ENCODE assay signal across 8 cellular contexts in genomic region chr21:44455524-44456206, GRCh38. TPM values are rescaled to one million over a fixed set of nuclear protein-coding genes. Genes with fewer than 3 reads are reported as not detected.
DNase-seq lines count a peak whose midpoint lies in the region; ATAC-seq and TF ChIP-seq lines count a peak whose summit lies in the region.

No MANE protein-coding gene starts in this region.

- H3K36me3 ChIP-seq in parathyroid adenoma (ENCODE audit: control insufficient read depth, insufficient read depth, low read length) = no peaks in the 10 kb centered on the region

- H3K36me3 Mint-ChIP-seq in activated CD4-positive, alpha-beta T cell treated with anti-CD3 and anti-CD28 coated beads for 36 hours (ENCODE audit: low read depth) = no peaks in the 10 kb centered on the region

- H3K27me3 ChIP-seq in parathyroid adenoma (ENCODE audit: control insufficient read depth, insufficient read depth, low read length) = no peaks in the 10 kb centered on the region

- no peaks in the 10 kb centered on the region for H3K79me2 ChIP-seq in parathyroid adenoma

- H3K4me1 Mint-ChIP-seq in activated CD4-positive, alpha-beta T cell treated with anti-CD3 and anti-CD28 coated beads for 36 hours = no peaks in the 10 kb centered on the region

- H3K4me3 Mint-ChIP-seq in activated CD4-positive, alpha-beta T cell treated with anti-CD3 and anti-CD28 coated beads for 36 hours = peak overlapping the region; percentile 67

- intact Hi-C loops in activated CD4-positive, alpha-beta T cell treated with anti-CD3 and anti-CD28 coated beads for 36 hours (cut with DNase I, micrococcal nuclease) = loop anchor here (1.0 kb wide), 6 partner anchors 27 to 666 kb away; partner anchors contain the start of genes CFAP410 (in 1 of the 2), PFKL (in 1 of the 2) and RRP1 (in 1 of the 2)
- intact Hi-C loops in Right ventricle myocardium inferior (cut with DNase I) = no loop called here

- peak; percentile 66 for ATAC-seq in activated CD4-positive, alpha-beta T cell treated with anti-CD3 and anti-CD28 coated beads for 36 hours
- ATAC-seq in Right ventricle myocardium inferior (peak; percentile 54), HG03469 (IDR thresholded peaks at IDR 0.05; ENCODE audit: unreplicated experiment) (no peak)

- H3K4me3 ChIP-seq in NB4 (ENCODE audit: low read depth, low read length) (no peak overlapping the region), parathyroid adenoma (ENCODE audit: low read depth, low read length) (peak overlapping the region; percentile 46)

- peaks cover 12% of the 10 kb centered on the region for H3K27me3 Mint-ChIP-seq in activated CD4-positive, alpha-beta T cell treated with anti-CD3 and anti-CD28 coated beads for 36 hours

- no peak for TF ChIP-seq POLR2A in NB4 (IDR thresholded peaks at IDR 0.05; ENCODE audit: extremely low read depth, insufficient read length)

- no peaks in the 10 kb centered on the region for H3K4me1 ChIP-seq in parathyroid adenoma

- POLR2A ChIA-PET in activated CD4-positive, alpha-beta T cell treated with anti-CD3 and anti-CD28 coated beads for 36 hours (lab: Charles Lee) = interaction anchor here (0.7 kb wide), 1 partner anchor 76 kb away, joined by 3 read pairs; no protein-coding TSS in a partner anchor

- no peaks in the 10 kb centered on the region for H3K9me3 ChIP-seq in parathyroid adenoma (ENCODE audit: control insufficient read depth, low read length)

- H3K27ac ChIP-seq in parathyroid adenoma = no peak overlapping the region

- TF ChIP-seq CTCF in NB4 (IDR thresholded peaks at IDR 0.05; ENCODE audit: low read depth, low read length) = no peak
- TF ChIP-seq CTCF in parathyroid adenoma (IDR thresholded peaks at IDR 0.05) = no peak

- H2AFZ ChIP-seq in parathyroid adenoma = peak overlapping the region; percentile 75

- no peak overlapping the region for H3K9ac ChIP-seq in parathyroid adenoma

- peak overlapping the region; percentile 82 for H3K4me2 ChIP-seq in parathyroid adenoma (ENCODE audit: low read length)

- CTCF ChIA-PET in activated CD4-positive, alpha-beta T cell treated with anti-CD3 and anti-CD28 coated beads for 36 hours (lab: Charles Lee) = interaction anchor here (0.6 to 0.7 kb wide), 3 partner anchors 24 to 599 kb away, joined by 3 to 4 read pairs (median 4); no protein-coding TSS in a partner anchor

- H3K27ac Mint-ChIP-seq in activated CD4-positive, alpha-beta T cell treated with anti-CD3 and anti-CD28 coated beads for 36 hours = no peak overlapping the region

- peak; percentile 68 for DNase-seq in activated CD4-positive, alpha-beta T cell treated with anti-CD3 and anti-CD28 coated beads for 36 hours
- DNase-seq in activated CD4-positive, alpha-beta T cell treated with anti-CD3 and anti-CD28 coated beads for 1 hour = no peak
- DNase-seq in NB4 (ENCODE audit: low read depth) = peak; percentile 31
- DNase-seq in activated T-cell treated with anti-CD3 and anti-CD28 coated beads for 48 hours (ENCODE audit: low read depth) = peak; percentile 35
- DNase-seq in Right ventricle myocardium inferior (ENCODE audit: missing footprints) = peak; percentile 71
- no peak for DNase-seq in NK-92 (lab: John Stamatoyannopoulos, UW; ENCODE audit: unreplicated experiment)

- H3K9me3 Mint-ChIP-seq in activated CD4-positive, alpha-beta T cell treated with anti-CD3 and anti-CD28 coated beads for 36 hours (ENCODE audit: low read depth) = peaks cover 10% of the 10 kb centered on the region

RNA-seq across cellular contexts. Expression of gene LRRC3, which starts 0.4 kb away (rescaled TPM):
- total RNA-seq in activated CD4-positive, alpha-beta T cell treated with anti-CD3 and anti-CD28 coated beads for 36 hours = 1 to 10 TPM; 2.7 to 2.9 TPM
- 3.3 TPM for total RNA-seq in Right ventricle myocardium inferior

Comparison
In these comparisons a context has a peak if more than half of its experiments do, and no peak if none do; other contexts are left out.
1. DNase-seq: peak in activated CD4-positive, alpha-beta T cell treated with anti-CD3 and anti-CD28 coated beads for 36 hours (single experiment), NB4 (single experiment), activated T-cell treated with anti-CD3 and anti-CD28 coated beads for 48 hours (single experiment) and Right ventricle myocardium inferior (single experiment); none in activated CD4-positive, alpha-beta T cell treated with anti-CD3 and anti-CD28 coated beads for 1 hour (single experiment) and NK-92 (single experiment).